18 cellular contexts compared by ENCODE assay signal in the genomic region with DNA sequence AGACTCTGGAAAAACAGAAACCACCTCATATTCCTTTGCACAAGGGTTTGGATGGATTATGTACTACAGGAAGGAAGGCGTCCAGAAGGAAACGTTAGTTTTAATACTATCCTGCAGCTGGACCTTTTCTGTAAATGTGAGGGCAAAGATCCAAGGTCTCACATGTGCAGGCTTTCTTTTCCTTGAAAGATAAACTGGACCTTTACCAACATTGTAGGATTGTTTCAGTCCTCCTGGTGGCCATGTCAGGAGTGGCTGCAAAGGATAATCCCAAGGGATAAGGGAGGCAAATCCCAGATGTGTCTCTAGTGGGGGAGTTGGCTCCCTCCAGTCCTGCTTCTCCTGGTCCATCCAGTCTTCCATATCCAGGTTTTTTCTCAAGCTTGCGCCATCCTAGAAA.
"Had no signal": no experiment of that assay in that cellular context is flagged by ENCODE, and none has a peak within 500 bp of the region (broad histone marks: within the 10 kb centered on the region; RNA-seq: fewer than 3 reads in every experiment).

No MANE protein-coding gene starts in this region.

- H3K9me3 ChIP-seq: right lobe of liver, thoracic aorta had no signal

- H3K27ac ChIP-seq: esophagus squamous epithelium, left lung, right lobe of liver, thoracic aorta had no signal

- H3K4me3 ChIP-seq: esophagus squamous epithelium, left lung, lung, mucosa of descending colon, right lobe of liver, thoracic aorta had no signal

- H3K27me3 ChIP-seq: esophagus squamous epithelium, left lung, right lobe of liver had no signal

- ATAC-seq: activated naive CD8-positive, alpha-beta T cell treated with anti-CD3 and anti-CD28 coated beads, Interleukin-2, amount 50 U/mL, for 24 hours; left lung; mucosa of descending colon; natural killer cell treated with Interleukin-12 subunit alpha and Interleukin-12 subunit beta and Interleukin-15 and Interleukin-18, amount 100 ng/mL, for 72 hours; right lobe of liver; T-helper 17 cell had no signal

- H3K36me3 ChIP-seq: esophagus squamous epithelium, left lung, right lobe of liver, thoracic aorta had no signal

- H3K4me1 ChIP-seq: esophagus squamous epithelium, left lung, right lobe of liver had no signal

- DNase-seq: activated CD4-positive, alpha-beta memory T cell treated with anti-CD3 and anti-CD28 coated beads, Interleukin-2, amount 10 ng/mL, durations not matched to agents 7 days and 5 days; activated CD4-positive, alpha-beta T cell treated with anti-CD3 and anti-CD28 coated beads for 1 hour; activated CD4-positive, alpha-beta T cell treated with anti-CD3 and anti-CD28 coated beads, Interleukin-2, amount 10 ng/mL, durations not matched to agents 7 days and 5 days; activated CD8-positive, alpha-beta memory T cell treated with anti-CD3 and anti-CD28 coated beads, Interleukin-2, amount 50 U/mL, for 48 hours; activated naive CD8-positive, alpha-beta T cell treated with anti-CD3 and anti-CD28 coated beads, Interleukin-2, amount 50 U/mL, for 24 hours; activated T-cell treated with anti-CD3 and anti-CD28 coated beads, Interleukin-2, amount 50 U/mL, for 24 hours; esophagus squamous epithelium; left lung; mesendoderm; mucosa of descending colon; right lobe of liver; stimulated activated CD4-positive, alpha-beta T cell treated with anti-CD3 and anti-CD28 coated beads, Interleukin-2, amount 100 ng/mL, for 48 hours; T-helper 17 cell; T1000; trophoblast cell had no signal
